ENCODE assay signal across 20 cellular contexts in genomic region chr6:89928604-89929003, GRCh38. TPM values are rescaled to one million over a fixed set of nuclear protein-coding genes. Genes with fewer than 3 reads are reported as not detected.
DNase-seq lines count a peak whose midpoint lies in the region; ATAC-seq and TF ChIP-seq lines count a peak whose summit lies in the region.
"Had no signal": no experiment of that assay in that cellular context is flagged by ENCODE, and none has a peak within 500 bp of the region (broad histone marks: within the 10 kb centered on the region; RNA-seq: fewer than 3 reads in every experiment).

No MANE protein-coding gene starts in this region.

- H2AK9ac ChIP-seq in IMR-90 (replicated peaks; ENCODE audit: low read depth, low read length, poor library complexity), result no peak overlapping the region

- no peaks in the 10 kb centered on the region for H3K36me3 ChIP-seq in IMR-90 (ENCODE audit: control insufficient read depth, insufficient read depth, low read length)
- peaks cover 0 to 36% (median 0%) of the 10 kb centered on the region in 3 experiments for H3K36me3 ChIP-seq in naive thymus-derived CD4-positive, alpha-beta T cell (ENCODE audit: control insufficient read depth in 2 of 3, insufficient read depth in 3 of 3, low read length in 3 of 3)

- ATAC-seq in IMR-90 (ENCODE audit: low read depth), result no peak
- no peak for ATAC-seq in naive thymus-derived CD4-positive, alpha-beta T cell
- ATAC-seq: esophagus mucosa, right cardiac atrium, Right ventricle myocardium inferior had no signal

- no peak overlapping the region for H2AFZ ChIP-seq in IMR-90 (replicated peaks; ENCODE audit: low read length, poor library complexity)
- H2AFZ ChIP-seq: hepatocyte had no signal

- H2BK15ac ChIP-seq in IMR-90 (ENCODE audit: low read depth, low read length), result no peak overlapping the region

- CTCF ChIA-PET in IMR-90 (lab: Yijun Ruan, JAX), result interaction anchor here (1.3 kb wide), 1 partner anchor 12 kb away, joined by 3 read pairs; no protein-coding TSS in a partner anchor
- CTCF ChIA-PET in naive thymus-derived CD4-positive, alpha-beta T cell (lab: Charles Lee), result no interaction called here

- no peaks in the 10 kb centered on the region for H3K9me1 ChIP-seq in IMR-90 (ENCODE audit: insufficient read depth, low read length)

- no peak overlapping the region for H3K23ac ChIP-seq in IMR-90 (ENCODE audit: low read depth, low read length)

- no peaks in the 10 kb centered on the region for H3K27me3 ChIP-seq in IMR-90 (ENCODE audit: control insufficient read depth, insufficient read depth, low read length)
- H3K27me3 ChIP-seq in naive thymus-derived CD4-positive, alpha-beta T cell (ENCODE audit: control insufficient read depth in 2 of 2, insufficient read depth in 2 of 2, low read length in 2 of 2), result no peaks in the 10 kb centered on the region
- H3K27me3 ChIP-seq: hepatocyte had no signal

- in situ Hi-C loops in IMR-90 (cut with MboI; ENCODE audit: low sequenced_read_pairs), result no loop called here

- H3K4me1 Mint-ChIP-seq in T-helper 2 cell treated with Interferon-gamma antibody and Interleukin-4, amounts not matched to agents 5 μg/mL and 100 μg/mL, for 36 hours (ENCODE audit: low read depth), result peaks cover 19% of the 10 kb centered on the region
- peaks cover 28 to 69% (median 61%) of the 10 kb centered on the region in 7 donors for H3K4me1 Mint-ChIP-seq in naive thymus-derived CD4-positive, alpha-beta T cell

- H3K4me3 ChIP-seq in IMR-90 (ENCODE audit: insufficient read depth, low read depth, low read length), result no peak overlapping the region
- H3K4me3 ChIP-seq in naive thymus-derived CD4-positive, alpha-beta T cell (ENCODE audit: low read length), result no peak overlapping the region
- H3K4me3 ChIP-seq: hepatocyte, left ventricle myocardium inferior had no signal

- no peak overlapping the region for H2BK5ac ChIP-seq in IMR-90 (ENCODE audit: low read depth, low read length, poor library complexity, severe bottlenecking)

- no peak overlapping the region for H3K4me2 ChIP-seq in IMR-90 (ENCODE audit: low read depth, low read length)
- H3K4me2 ChIP-seq: hepatocyte had no signal

- H3K56ac ChIP-seq in IMR-90 (ENCODE audit: extremely low read depth, insufficient read depth, low read length), result no peak overlapping the region

- H4K20me1 ChIP-seq in IMR-90 (ENCODE audit: insufficient read depth, low read length), result no peaks in the 10 kb centered on the region

- H4K5ac ChIP-seq in IMR-90 (ENCODE audit: low read depth, low read length), result no peak overlapping the region

- no peak overlapping the region for H3K27ac Mint-ChIP-seq in T-helper 2 cell treated with Interferon-gamma antibody and Interleukin-4, amounts not matched to agents 5 μg/mL and 100 μg/mL, for 36 hours
- peak overlapping the region in 7 of 9 donors; percentile 20 to 86 (median 68) for H3K27ac Mint-ChIP-seq in naive thymus-derived CD4-positive, alpha-beta T cell

- H3K4me3 Mint-ChIP-seq in T-helper 2 cell treated with Interferon-gamma antibody and Interleukin-4, amounts not matched to agents 5 μg/mL and 100 μg/mL, for 36 hours, result no peak overlapping the region
- no peak overlapping the region for H3K4me3 Mint-ChIP-seq in naive thymus-derived CD4-positive, alpha-beta T cell
- H3K4me3 Mint-ChIP-seq: neural crest cell had no signal

- no peak overlapping the region for H4K8ac ChIP-seq in IMR-90 (ENCODE audit: low read depth in 2 of 2, low read length in 2 of 2)

- TF ChIP-seq RAD21 in IMR-90 (IDR thresholded peaks at IDR 0.05; ENCODE audit: low read length), result no peak

- TF ChIP-seq POLR2A in IMR-90 (IDR thresholded peaks at IDR 0.05; ENCODE audit: low read depth, low read length), result no peak

- no peak overlapping the region for H2BK120ac ChIP-seq in IMR-90 (ENCODE audit: low read depth, low read length)

- no peak overlapping the region for H2AK5ac ChIP-seq in IMR-90 (ENCODE audit: low read depth, low read length)

- H3K36me3 Mint-ChIP-seq in T-helper 2 cell treated with Interferon-gamma antibody and Interleukin-4, amounts not matched to agents 5 μg/mL and 100 μg/mL, for 36 hours (ENCODE audit: low read depth), result peaks cover 26% of the 10 kb centered on the region
- peaks cover 5 to 62% (median 38%) of the 10 kb centered on the region in 5 donors for H3K36me3 Mint-ChIP-seq in naive thymus-derived CD4-positive, alpha-beta T cell

- POLR2A ChIA-PET in IMR-90 (lab: Charles Lee; ENCODE audit: unreplicated experiment), result no interaction called here
- POLR2A ChIA-PET in naive thymus-derived CD4-positive, alpha-beta T cell (lab: Charles Lee), result no interaction called here

- no peak overlapping the region for H3K14ac ChIP-seq in IMR-90 (replicated peaks; ENCODE audit: low read depth, low read length)

- H4K91ac ChIP-seq in IMR-90 (ENCODE audit: insufficient read depth, low read depth, low read length), result no peak overlapping the region

- H3K4ac ChIP-seq in IMR-90 (ENCODE audit: low read depth, low read length), result no peak overlapping the region

- no peak overlapping the region for H3K18ac ChIP-seq in IMR-90 (ENCODE audit: low read depth, low read length)

- no peaks in the 10 kb centered on the region; the same call in 1 of the 2 replicates for H3K4me1 ChIP-seq in IMR-90 (ENCODE audit: control insufficient read depth, insufficient read depth, low read length)
- H3K4me1 ChIP-seq in naive thymus-derived CD4-positive, alpha-beta T cell (ENCODE audit: control insufficient read depth in 2 of 2, insufficient read depth in 2 of 2, low read length in 2 of 2), result peaks cover 0 to 14% of the 10 kb centered on the region in 2 donors
- H3K4me1 ChIP-seq: left ventricle myocardium inferior had no signal

- no peaks in the 10 kb centered on the region for H3K9me3 Mint-ChIP-seq in T-helper 2 cell treated with Interferon-gamma antibody and Interleukin-4, amounts not matched to agents 5 μg/mL and 100 μg/mL, for 36 hours
- H3K9me3 Mint-ChIP-seq in naive thymus-derived CD4-positive, alpha-beta T cell, result peaks cover 0 to 10% (median 2%) of the 10 kb centered on the region in 11 donors
- H3K9me3 Mint-ChIP-seq: neural crest cell had no signal

- H3K27ac ChIP-seq in IMR-90 (ENCODE audit: insufficient read depth, low read length), result no peak overlapping the region
- H3K27ac ChIP-seq in naive thymus-derived CD4-positive, alpha-beta T cell (ENCODE audit: low read depth, low read length), result peak overlapping the region; percentile 7
- H3K27ac ChIP-seq: hepatocyte, left ventricle myocardium inferior had no signal

- H3K9ac ChIP-seq in IMR-90 (ENCODE audit: low read depth, low read length), result no peak overlapping the region

- no CpG with 5 or more reads among the region's 6 CpGs for WGBS in IMR-90 (ENCODE audit: extremely low coverage in 2 of 2, insufficient read length in 1 of 2), 2 experiments

- peak; percentile 23 for DNase-seq in T-helper 2 cell treated with Interferon-gamma antibody and Interleukin-4, amounts not matched to agents 5 μg/mL and 100 μg/mL, for 36 hours (ENCODE audit: low spot score)
- DNase-seq in T-helper 2 cell, result no peak
- DNase-seq in IMR-90, result peak; percentile 63
- DNase-seq in amniotic epithelial cell (ENCODE audit: low read depth), result peak; percentile 53
- no peak for DNase-seq in naive thymus-derived CD4-positive, alpha-beta T cell
- no peak for DNase-seq in NCI-H1694 (lab: John Stamatoyannopoulos, UW)
- DNase-seq in SHP77 treated with DMSO at 0.1 percent for 48 hours (lab: John Stamatoyannopoulos, UW), result no peak
- no peak for DNase-seq in SKM-1 (lab: John Stamatoyannopoulos, UW; ENCODE audit: unreplicated experiment)
- DNase-seq: 8988T, Calu3, KG1, left ventricle myocardium inferior, NCI-H1930, right cardiac atrium had no signal

- no peak overlapping the region for H2BK20ac ChIP-seq in IMR-90 (ENCODE audit: low read depth, low read length)

- no peaks in the 10 kb centered on the region for H3K9me3 ChIP-seq in IMR-90 (ENCODE audit: control insufficient read depth, insufficient read depth, low read length)
- H3K9me3 ChIP-seq in naive thymus-derived CD4-positive, alpha-beta T cell (ENCODE audit: control insufficient read depth in 2 of 3, low read length in 3 of 3), result no peaks in the 10 kb centered on the region
- H3K9me3 ChIP-seq: left ventricle myocardium inferior had no signal

- intact Hi-C loops in IMR-90 (cut with micrococcal nuclease), result no loop called here
- intact Hi-C loops in naive thymus-derived CD4-positive, alpha-beta T cell (cut with micrococcal nuclease), result loop anchor here in 1 of 2 donors (5.0 kb wide), 1 partner anchor 111 kb away; the partner anchor contains the start of gene MDN1

- BruUV-seq in IMR-90 (replicated peaks; lab: Mats Ljungman, UMichigan), result no TSS peak

- no peak for TF ChIP-seq CTCF in IMR-90 (conservative IDR thresholded peaks at IDR 0.05; ENCODE audit: low read depth, low read length)

- H3K79me1 ChIP-seq in IMR-90 (ENCODE audit: low read depth in 1 of 2, low read length in 2 of 2), result no peaks in the 10 kb centered on the region

- dilution Hi-C loops in IMR-90 (cut with HindIII; ENCODE audit: low sequenced_read_pairs, unreplicated experiment), result no loop called here

- no peaks in the 10 kb centered on the region for H3K27me3 Mint-ChIP-seq in T-helper 2 cell treated with Interferon-gamma antibody and Interleukin-4, amounts not matched to agents 5 μg/mL and 100 μg/mL, for 36 hours (ENCODE audit: low read depth)
- H3K27me3 Mint-ChIP-seq in naive thymus-derived CD4-positive, alpha-beta T cell, result no peaks in the 10 kb centered on the region

TF ChIP-seq in IMR-90, 13 proteins besides CTCF, POLR2A, EP300 and RAD21 (continues in another document):
- TF ChIP-seq SMC3 (IDR thresholded peaks at IDR 0.05; ENCODE audit: low read depth, low read length) (no peak), CHD1 (IDR thresholded peaks at IDR 0.05; ENCODE audit: low read depth, low read length) (no peak), RFX5 (IDR thresholded peaks at IDR 0.05; ENCODE audit: low read depth, low read length) (no peak), RCOR1 (IDR thresholded peaks at IDR 0.05; ENCODE audit: insufficient replicate concordance, low read length) (no peak), MAFK (IDR thresholded peaks at IDR 0.05; ENCODE audit: low read depth, low read length) (no peak)
- TF ChIP-seq, protein P1, sequence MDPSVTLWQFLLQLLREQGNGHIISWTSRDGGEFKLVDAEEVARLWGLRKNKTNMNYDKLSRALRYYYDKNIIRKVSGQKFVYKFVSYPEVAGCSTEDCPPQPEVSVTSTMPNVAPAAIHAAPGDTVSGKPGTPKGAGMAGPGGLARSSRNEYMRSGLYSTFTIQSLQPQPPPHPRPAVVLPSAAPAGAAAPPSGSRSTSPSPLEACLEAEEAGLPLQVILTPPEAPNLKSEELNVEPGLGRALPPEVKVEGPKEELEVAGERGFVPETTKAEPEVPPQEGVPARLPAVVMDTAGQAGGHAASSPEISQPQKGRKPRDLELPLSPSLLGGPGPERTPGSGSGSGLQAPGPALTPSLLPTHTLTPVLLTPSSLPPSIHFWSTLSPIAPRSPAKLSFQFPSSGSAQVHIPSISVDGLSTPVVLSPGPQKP (IDR thresholded peaks at IDR 0.05; ENCODE audit: borderline replicate concordance, low read depth, low read length), result no peak

RNA-seq across cellular contexts. Expression of gene GJA10, which starts 34.3 kb away (rescaled TPM):
- total RNA-seq in IMR-90 (2012; rRNA removed), result not detected in 2 replicates
- polyA plus RNA-seq in IMR-90 (2012; rRNA removed), result not detected in 2 replicates
- not detected in 2 replicates for polyA plus RNA-seq in IMR-90 (2012; cell fraction: cytosol; rRNA removed)
- polyA plus RNA-seq in IMR-90 (2012; cell fraction: nucleus; rRNA removed; ENCODE audit: low replicate concordance), result not detected in 2 replicates
- under 1 TPM in 1 of 5 experiments, not detected in 4; 0.15 TPM for total RNA-seq in naive thymus-derived CD4-positive, alpha-beta T cell
- not detected for polyA plus RNA-seq in naive thymus-derived CD4-positive, alpha-beta T cell
- total RNA-seq: Calu3, esophagus mucosa, H1, hepatocyte, left ventricle myocardium inferior, neural crest cell, right cardiac atrium, Right ventricle myocardium inferior, subcutaneous adipose tissue had no signal
- polyA plus RNA-seq: hepatocyte, right cardiac atrium had no signal

Comparison
In these comparisons a context has a peak if more than half of its experiments do, and no peak if none do; other contexts are left out.
1. DNase-seq: peak in T-helper 2 cell treated with Interferon-gamma antibody and Interleukin-4, amounts not matched to agents 5 μg/mL and 100 μg/mL, for 36 hours (single experiment), IMR-90 (single experiment) and amniotic epithelial cell (single experiment); none in T-helper 2 cell (0 of 5), naive thymus-derived CD4-positive, alpha-beta T cell (0 of 9), NCI-H1694 (single experiment), SHP77 treated with DMSO at 0.1 percent for 48 hours (single experiment) and SKM-1 (single experiment).